Comparison of ENCODE assay signal across 8 cellular contexts in the genomic region with DNA sequence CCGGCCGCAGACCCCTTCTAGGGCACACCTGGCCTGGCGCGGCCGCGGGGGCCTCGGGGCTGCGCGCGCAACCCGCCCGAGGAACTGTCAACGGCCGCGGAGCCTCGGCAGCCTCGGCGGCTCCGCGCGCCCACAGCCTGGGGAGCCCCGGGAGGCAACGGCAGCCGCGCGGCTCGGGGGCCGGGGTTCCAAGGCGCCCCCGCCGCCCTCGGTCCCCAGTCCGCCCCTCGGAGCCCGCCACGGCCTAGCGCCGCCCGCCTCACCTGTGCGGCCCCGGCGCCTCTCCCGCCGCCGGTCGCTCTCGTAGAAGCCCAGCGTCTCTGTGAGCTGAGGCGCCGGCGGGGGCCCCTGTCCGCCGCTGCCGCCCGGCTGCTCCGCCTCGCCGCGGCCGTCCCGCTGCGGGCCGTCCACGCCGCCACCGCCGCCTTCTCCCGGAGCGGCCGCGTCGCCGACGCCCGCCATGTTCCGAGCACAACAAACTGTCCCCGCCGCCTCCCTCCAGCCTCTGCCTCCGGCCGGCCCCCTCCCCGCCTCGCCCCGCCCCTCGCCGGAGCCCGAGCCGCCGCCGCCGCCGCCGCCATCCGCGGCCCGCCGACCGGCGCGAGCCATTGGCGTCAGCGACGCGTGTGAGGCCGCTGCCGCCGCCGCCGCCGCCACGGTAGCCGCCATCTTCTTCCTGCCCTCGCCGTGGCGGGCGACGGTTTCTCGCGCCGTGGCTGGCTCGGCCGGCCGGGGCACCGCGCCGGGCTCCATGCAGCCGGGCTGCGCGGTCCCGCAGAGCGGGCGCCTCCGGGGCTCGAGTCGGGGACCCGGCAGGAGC. TPM values are rescaled to one million over a fixed set of nuclear protein-coding genes. Genes with fewer than 3 reads are reported as not detected.
DNase-seq lines count a peak whose midpoint lies in the region; ATAC-seq and TF ChIP-seq lines count a peak whose summit lies in the region.

A gene with protein sequence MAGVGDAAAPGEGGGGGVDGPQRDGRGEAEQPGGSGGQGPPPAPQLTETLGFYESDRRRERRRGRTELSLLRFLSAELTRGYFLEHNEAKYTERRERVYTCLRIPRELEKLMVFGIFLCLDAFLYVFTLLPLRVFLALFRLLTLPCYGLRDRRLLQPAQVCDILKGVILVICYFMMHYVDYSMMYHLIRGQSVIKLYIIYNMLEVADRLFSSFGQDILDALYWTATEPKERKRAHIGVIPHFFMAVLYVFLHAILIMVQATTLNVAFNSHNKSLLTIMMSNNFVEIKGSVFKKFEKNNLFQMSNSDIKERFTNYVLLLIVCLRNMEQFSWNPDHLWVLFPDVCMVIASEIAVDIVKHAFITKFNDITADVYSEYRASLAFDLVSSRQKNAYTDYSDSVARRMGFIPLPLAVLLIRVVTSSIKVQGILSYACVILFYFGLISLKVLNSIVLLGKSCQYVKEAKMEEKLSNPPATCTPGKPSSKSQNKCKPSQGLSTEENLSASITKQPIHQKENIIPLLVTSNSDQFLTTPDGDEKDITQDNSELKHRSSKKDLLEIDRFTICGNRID (minus strand): TSS at position 476 of the 820 bp plus-strand sequence. CDS start 14 bp downstream, at position 462.

- POLR2A ChIA-PET in PC-9 (lab: Charles Lee; ENCODE audit: unreplicated experiment): no interaction called here
- POLR2A ChIA-PET in naive thymus-derived CD4-positive, alpha-beta T cell (lab: Charles Lee): interaction anchor here (1.2 to 1.7 kb wide), 3 partner anchors 9 to 1223 kb away, joined by 3 to 4 read pairs (median 3); no protein-coding TSS in a partner anchor

- H4K20me1 ChIP-seq in PC-9 (ENCODE audit: insufficient read depth): no peaks in the 10 kb centered on the region
- no peaks in the 10 kb centered on the region for H4K20me1 ChIP-seq in fibroblast of lung (ENCODE audit: control insufficient read depth, extremely low read depth, insufficient read depth, low read length)

- H3K9me2 ChIP-seq in PC-9 (ENCODE audit: insufficient read depth): no peaks in the 10 kb centered on the region

- peak within 1 kb of the TSS; percentile 96 for H3K4me3 Mint-ChIP-seq in CD14-positive monocyte
- H3K4me3 Mint-ChIP-seq in naive thymus-derived CD4-positive, alpha-beta T cell: peak within 1 kb of the TSS; percentile 85 to 96 (median 92)

- TF ChIP-seq CTCF in CD14-positive monocyte (IDR thresholded peaks at IDR 0.05): no peak
- no peak for TF ChIP-seq CTCF in PC-9 (conservative IDR thresholded peaks at IDR 0.05)
- no peak for TF ChIP-seq CTCF in fibroblast of lung (conservative IDR thresholded peaks at IDR 0.05 in 1 of 2, IDR thresholded peaks at IDR 0.05 in 1 of 2; ENCODE audit: low read depth in 1 of 2, low read length in 2 of 2)

- no peaks in the 10 kb centered on the region for H3F3A ChIP-seq in PC-9 (ENCODE audit: insufficient read depth, low read depth)

- peak within 1 kb of the TSS; percentile 54 for H3K27ac ChIP-seq in PC-9
- peak within 1 kb of the TSS; percentile 68 for H3K27ac ChIP-seq in fibroblast of lung (ENCODE audit: insufficient read depth, low read length)
- peak within 1 kb of the TSS; percentile 84 for H3K27ac ChIP-seq in naive thymus-derived CD4-positive, alpha-beta T cell (ENCODE audit: low read depth, low read length)

- H3K9me3 ChIP-seq in PC-9 (ENCODE audit: insufficient read depth, low read depth): no peaks in the 10 kb centered on the region
- no peaks in the 10 kb centered on the region for H3K9me3 ChIP-seq in fibroblast of lung (ENCODE audit: control insufficient read depth, insufficient read depth, low read depth, low read length)
- no peaks in the 10 kb centered on the region for H3K9me3 ChIP-seq in naive thymus-derived CD4-positive, alpha-beta T cell (ENCODE audit: control insufficient read depth in 2 of 3, low read length in 3 of 3)

- H3K4me3 ChIP-seq in PC-9: peak within 1 kb of the TSS; percentile 73
- H3K4me3 ChIP-seq in fibroblast of lung (replicated peaks in 1 of 4; ENCODE audit: control extremely low read depth in 1 of 4, insufficient read depth in 1 of 4, low read depth in 3 of 4, low read length in 4 of 4): peak within 1 kb of the TSS; percentile 87 to 98 (median 93)
- peak within 1 kb of the TSS; percentile 74 for H3K4me3 ChIP-seq in naive thymus-derived CD4-positive, alpha-beta T cell (ENCODE audit: low read length)

- peak within 1 kb of the TSS; percentile 91 to 98 (median 96) for H3K27ac Mint-ChIP-seq in CD14-positive monocyte
- peak within 1 kb of the TSS; percentile 90 to 98 (median 96) for H3K27ac Mint-ChIP-seq in naive thymus-derived CD4-positive, alpha-beta T cell

- H2AFZ ChIP-seq in PC-9: peak within 1 kb of the TSS; percentile 70
- H2AFZ ChIP-seq in fibroblast of lung (ENCODE audit: low read length): peak within 1 kb of the TSS; percentile 73

- H3K79me2 ChIP-seq in PC-9 (ENCODE audit: low read depth) (peaks cover 39% of the 10 kb centered on the region), fibroblast of lung (ENCODE audit: control insufficient read depth, insufficient read depth, low read length) (peaks cover 27% of the 10 kb centered on the region)

- H3K9me3 Mint-ChIP-seq in CD14-positive monocyte: peaks cover 0 to 3% (median 0%) of the 10 kb centered on the region in 7 donors
- H3K9me3 Mint-ChIP-seq in naive thymus-derived CD4-positive, alpha-beta T cell: no peaks in the 10 kb centered on the region

- ATAC-seq in HG03439 (IDR thresholded peaks at IDR 0.05; ENCODE audit: unreplicated experiment): peak; percentile 69
- ATAC-seq in naive thymus-derived CD4-positive, alpha-beta T cell: peak; percentile 84

- H3K27me3 Mint-ChIP-seq in CD14-positive monocyte (ENCODE audit: low read depth in 3 of 3): peaks cover 0 to 2% (median 0%) of the 10 kb centered on the region in 3 donors
- peaks cover 0 to 2% (median 0%) of the 10 kb centered on the region in 5 donors for H3K27me3 Mint-ChIP-seq in naive thymus-derived CD4-positive, alpha-beta T cell

- H3K36me3 ChIP-seq in PC-9 (ENCODE audit: low read depth) (no peaks in the 10 kb centered on the region), fibroblast of lung (ENCODE audit: control insufficient read depth, insufficient read depth, low read length) (no peaks in the 10 kb centered on the region)
- no peaks in the 10 kb centered on the region for H3K36me3 ChIP-seq in naive thymus-derived CD4-positive, alpha-beta T cell (ENCODE audit: control insufficient read depth in 2 of 3, insufficient read depth in 3 of 3, low read length in 3 of 3)

- intact Hi-C loops in CD14-positive monocyte (cut with micrococcal nuclease) (no loop called here), PC-9 (cut with micrococcal nuclease; ENCODE audit: unreplicated experiment) (loop anchor here (5.0 kb wide), 1 partner anchor 41 kb away; no protein-coding TSS in a partner anchor)
- intact Hi-C loops in naive thymus-derived CD4-positive, alpha-beta T cell (cut with micrococcal nuclease): loop anchor here (1.0 to 10.0 kb wide), 20 partner anchors 9 to 1796 kb away; a partner anchor contains a TSS

- H3K9ac ChIP-seq in fibroblast of lung (ENCODE audit: insufficient read depth, low read length): peak within 1 kb of the TSS; percentile 91

- H3K4me1 ChIP-seq in PC-9 (replicated peaks; ENCODE audit: insufficient read depth) (peaks cover 18% of the 10 kb centered on the region; the same call in 1 of the 2 replicates), fibroblast of lung (ENCODE audit: control insufficient read depth, extremely low read depth, insufficient read depth, low read length) (peaks cover 4% of the 10 kb centered on the region)
- H3K4me1 ChIP-seq in naive thymus-derived CD4-positive, alpha-beta T cell (ENCODE audit: control insufficient read depth in 2 of 2, insufficient read depth in 2 of 2, low read length in 2 of 2): peaks cover 30 to 35% of the 10 kb centered on the region in 2 donors

- no peaks in the 10 kb centered on the region for H3K36me3 Mint-ChIP-seq in CD14-positive monocyte
- H3K36me3 Mint-ChIP-seq in naive thymus-derived CD4-positive, alpha-beta T cell: peaks cover 0 to 19% (median 0%) of the 10 kb centered on the region in 5 donors

- BruUV-seq in PC-9 (replicated peaks; lab: Mats Ljungman, UMichigan): no TSS peak

- H3K27me3 ChIP-seq in PC-9 (ENCODE audit: insufficient read depth, low read depth) (no peaks in the 10 kb centered on the region), fibroblast of lung (ENCODE audit: control insufficient read depth, insufficient read depth, low read length) (no peaks in the 10 kb centered on the region)
- no peaks in the 10 kb centered on the region for H3K27me3 ChIP-seq in naive thymus-derived CD4-positive, alpha-beta T cell (ENCODE audit: control insufficient read depth in 2 of 2, insufficient read depth in 2 of 2, low read length in 2 of 2)

- H3K4me1 Mint-ChIP-seq in CD14-positive monocyte: peaks cover 50% of the 10 kb centered on the region
- H3K4me1 Mint-ChIP-seq in naive thymus-derived CD4-positive, alpha-beta T cell: peaks cover 40 to 67% (median 58%) of the 10 kb centered on the region in 7 donors

- peak within 1 kb of the TSS; percentile 91 for H3K4me2 ChIP-seq in PC-9
- peak within 1 kb of the TSS; percentile 98 for H3K4me2 ChIP-seq in fibroblast of lung (ENCODE audit: extremely low read depth, insufficient read depth, low read length)

- DNase-seq in CD14-positive monocyte (ENCODE audit: low spot score): peak; percentile 67
- DNase-seq in GM19240 (ENCODE audit: insufficient read length, low spot score): peak; percentile 53
- peak in 1 of 2 experiments; percentile 77 for DNase-seq in PC-9
- peak; percentile 26 to 71 for DNase-seq in activated T-helper 1 cell treated with anti-CD3 and anti-CD28 coated beads, Interleukin-2, amount 50 U/mL, for 16 hours (ENCODE audit: low read depth in 1 of 2, low spot score in 1 of 2)
- peak; percentile 51 to 53 for DNase-seq in fibroblast of lung (ENCODE audit: low read depth in 2 of 2)
- peak; percentile 49 to 89 (median 63) for DNase-seq in naive thymus-derived CD4-positive, alpha-beta T cell
- DNase-seq in stimulated activated naive CD4-positive, alpha-beta T cell (lab: John Stamatoyannopoulos, UW): peak; percentile 49 to 83 (median 62)

- CTCF ChIA-PET in PC-9 (lab: Charles Lee): interaction anchor here (0.6 kb wide), 1 partner anchor 86 kb away, joined by 3 read pairs; no protein-coding TSS in a partner anchor
- CTCF ChIA-PET in naive thymus-derived CD4-positive, alpha-beta T cell (lab: Charles Lee): no interaction called here

RNA-seq across cellular contexts. Expression of the gene that starts here (rescaled TPM):
- polyA plus RNA-seq in CD14-positive monocyte (10 to 100 TPM; 15.2 to 16.0 TPM), fibroblast of lung (9.9 and 18.7 TPM in 2 replicates)
- total RNA-seq in PC-9 (2021) (13.0 and 13.8 TPM in 2 replicates), fibroblast of lung (15.9 and 20.6 TPM in 2 replicates)
- polyA plus RNA-seq in fibroblast of lung (2012): 6.2 and 9.2 TPM in 2 replicates
- polyA minus RNA-seq in fibroblast of lung (ENCODE audit: low replicate concordance): 4.8 and 6.8 TPM in 2 replicates
- 10 to 100 TPM; 43.0 to 82.5 (median 70.6) TPM for total RNA-seq in naive thymus-derived CD4-positive, alpha-beta T cell
- polyA plus RNA-seq in naive thymus-derived CD4-positive, alpha-beta T cell: 10 to 100 TPM; 28.8 to 30.3 TPM

Comparison
In these comparisons a context has a peak if more than half of its experiments do, and no peak if none do; other contexts are left out.
1. intact Hi-C loops: an anchor here in PC-9 (5.0 kb wide) and naive thymus-derived CD4-positive, alpha-beta T cell (1.0 to 10.0 kb wide); none called in CD14-positive monocyte.